Comparison of ENCODE assay signal across 24 cellular contexts in genomic region chr20:61986762-61987321, GRCh38.
DNase-seq lines count a peak whose midpoint lies in the region; ATAC-seq and TF ChIP-seq lines count a peak whose summit lies in the region.
"Had no signal": no experiment of that assay in that cellular context is flagged by ENCODE, and none has a peak within 500 bp of the region (broad histone marks: within the 10 kb centered on the region; RNA-seq: fewer than 3 reads in every experiment).

No MANE protein-coding gene starts in this region.

- H3K4me2 ChIP-seq in BLaER1, result no peak overlapping the region
- H3K4me2 ChIP-seq: A549 had no signal

- DNase-seq in HUDEP-2 (lab: John Stamatoyannopoulos, UW; ENCODE audit: unreplicated experiment in 76 of 76), result peak in 44 of 76 experiments; percentile 3 to 66 (median 26)
- DNase-seq in heart left ventricle, result peak in 1 of 5 donors; percentile 25
- peak in 1 of 2 donors; percentile 50 for DNase-seq in left lung
- DNase-seq in omental fat pad (ENCODE audit: low spot score), result no peak
- DNase-seq: AML-193; C1 segment of cervical spinal cord; CD4-positive, alpha-beta memory T cell; COR-L47; DMS53; GM23248; H7; KG1; MG63; NCI-H1694; NCI-H2029 treated with DMSO at 0.1 percent for 48 hours; NCI-H446 treated with DMSO at 0.1 percent for 48 hours; NCI-H526; NCI-H82; RPMI8226; SHP77 treated with DMSO at 0.1 percent for 48 hours had no signal

- H3K9me3 ChIP-seq in BLaER1 (peaks cover 80% of the 10 kb centered on the region), heart left ventricle (peaks cover 0 to 11% (median 7%) of the 10 kb centered on the region in 12 donors), left lung (peaks cover 0 to 11% of the 10 kb centered on the region in 2 donors)

- intact Hi-C loops in heart left ventricle (cut with DNase I), result no loop called here
- intact Hi-C loops in left lung (cut with DNase I), result no loop called here

- H4K20me1 ChIP-seq in BLaER1, result peaks cover 17% of the 10 kb centered on the region; the same call in 1 of the 2 replicates

- TF ChIP-seq POLR2A in heart left ventricle (IDR thresholded peaks at IDR 0.05), result no peak

- H3K36me3 ChIP-seq in BLaER1 (peaks cover 88% of the 10 kb centered on the region), heart left ventricle (peaks cover 0 to 49% (median 34%) of the 10 kb centered on the region in 9 donors), left lung (peaks cover 0 to 73% of the 10 kb centered on the region in 2 donors)

- H3K9ac ChIP-seq in BLaER1, result no peak overlapping the region
- H3K9ac ChIP-seq: GM23248 had no signal

- H3K27ac ChIP-seq in BLaER1, result no peak overlapping the region
- H3K27ac ChIP-seq in heart left ventricle, result peak overlapping the region in 6 of 12 donors; percentile 29 to 71 (median 47)
- H3K27ac ChIP-seq in left lung, result no peak overlapping the region
- H3K27ac ChIP-seq: A549, GM23248 had no signal

- H3K27me3 ChIP-seq in BLaER1, result no peaks in the 10 kb centered on the region
- H3K27me3 ChIP-seq in heart left ventricle, result no peaks in the 10 kb centered on the region
- H3K27me3 ChIP-seq in left lung, result no peaks in the 10 kb centered on the region
- H3K27me3 ChIP-seq: MG63 had no signal

- H3K4me3 ChIP-seq in BLaER1, result 0 out of 2 replicates have a peak overlapping the region, but pooled peaks have one; percentile 22
- no peak overlapping the region for H3K4me3 ChIP-seq in heart left ventricle
- H3K4me3 ChIP-seq in left lung, result no peak overlapping the region
- H3K4me3 ChIP-seq: A549, GM23248, MG63 had no signal

- 41 to 64% (median 55%) methylated on average over 16 of the region's 16 CpGs for WGBS in heart left ventricle, 4 donors

- ATAC-seq in heart left ventricle (peak; percentile 52 to 86 (median 70)), left lung (peak; percentile 53), omental fat pad (ENCODE audit: low FRiP score) (no peak), GM21619 (IDR thresholded peaks at IDR 0.05; ENCODE audit: unreplicated experiment) (no peak), HG03095 (IDR thresholded peaks at IDR 0.05; ENCODE audit: unreplicated experiment) (no peak)
- ATAC-seq: A549 had no signal

- TF ChIP-seq CTCF in heart left ventricle (IDR thresholded peaks at IDR 0.05) (no peak), left lung (IDR thresholded peaks at IDR 0.05) (no peak), omental fat pad (IDR thresholded peaks at IDR 0.05) (no peak)

- H3K4me1 ChIP-seq in BLaER1 (no peaks in the 10 kb centered on the region), heart left ventricle (peaks cover 0 to 7% (median 0%) of the 10 kb centered on the region in 12 donors), left lung (no peaks in the 10 kb centered on the region)
- H3K4me1 ChIP-seq: A549 had no signal

Comparison
In these comparisons a context has a peak if more than half of its experiments do, and no peak if none do; other contexts are left out.
1. ATAC-seq: peak in heart left ventricle (4 of 4) and left lung (single experiment); none in omental fat pad (single experiment), GM21619 (single experiment) and HG03095 (single experiment).